1 cellular context compared by ENCODE assay signal in genomic region chr1:20063861-20064292, GRCh38.
TF ChIP-seq lines count a peak whose summit lies in the region.

No MANE protein-coding gene starts in this region.

TF ChIP-seq in HepG2, 621 proteins besides CTCF, POLR2A, EP300 and RAD21:
- TF ChIP-seq RARA (CRISPR knock-in tag; IDR thresholded peaks at IDR 0.05) (peak; percentile 58; the same call in 1 of the 2 replicates), ZNF564 (CRISPR knock-in tag; IDR thresholded peaks at IDR 0.05) (no peak), HNF1A (IDR thresholded peaks at IDR 0.05; ENCODE audit: low read depth) (no peak), HNF1A (CRISPR knock-in tag; IDR thresholded peaks at IDR 0.05; ENCODE audit: borderline replicate concordance) (no peak), ARID4A (CRISPR knock-in tag; IDR thresholded peaks at IDR 0.05; ENCODE audit: borderline replicate concordance) (no peak), BCL6 (CRISPR knock-in tag; IDR thresholded peaks at IDR 0.05) (0 out of 2 replicates have a peak, but pooled peaks have one; percentile 25), HINFP (CRISPR knock-in tag; IDR thresholded peaks at IDR 0.05; ENCODE audit: low read depth) (no peak), FOXA1 (IDR thresholded peaks at IDR 0.05) (no peak), FOXA1 (CRISPR knock-in tag; IDR thresholded peaks at IDR 0.05) (0 out of 2 replicates have a peak, but pooled peaks have one; percentile 8), PATZ1 (CRISPR knock-in tag; IDR thresholded peaks at IDR 0.05) (no peak), SKI (IDR thresholded peaks at IDR 0.05; ENCODE audit: partially characterized antibody) (peak; percentile 84), ZNF276 (CRISPR knock-in tag; IDR thresholded peaks at IDR 0.05; ENCODE audit: low read depth) (no peak), MTF2 (CRISPR knock-in tag; IDR thresholded peaks at IDR 0.05; ENCODE audit: borderline replicate concordance) (no peak), HDAC1 (CRISPR knock-in tag; IDR thresholded peaks at IDR 0.05) (no peak), TBL1XR1 (IDR thresholded peaks at IDR 0.05; ENCODE audit: borderline replicate concordance, low read length, partially characterized antibody) (peak; percentile 55), CCAR2 (optimal IDR thresholded peaks at IDR 0.05; ENCODE audit: low read depth, low read length) (no peak)
- TF ChIP-seq, protein P1, sequence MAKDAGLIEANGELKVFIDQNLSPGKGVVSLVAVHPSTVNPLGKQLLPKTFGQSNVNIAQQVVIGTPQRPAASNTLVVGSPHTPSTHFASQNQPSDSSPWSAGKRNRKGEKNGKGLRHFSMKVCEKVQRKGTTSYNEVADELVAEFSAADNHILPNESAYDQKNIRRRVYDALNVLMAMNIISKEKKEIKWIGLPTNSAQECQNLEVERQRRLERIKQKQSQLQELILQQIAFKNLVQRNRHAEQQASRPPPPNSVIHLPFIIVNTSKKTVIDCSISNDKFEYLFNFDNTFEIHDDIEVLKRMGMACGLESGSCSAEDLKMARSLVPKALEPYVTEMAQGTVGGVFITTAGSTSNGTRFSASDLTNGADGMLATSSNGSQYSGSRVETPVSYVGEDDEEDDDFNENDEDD (CRISPR knock-in tag; IDR thresholded peaks at IDR 0.05; ENCODE audit: borderline replicate concordance): no peak
